17 cellular contexts compared by ENCODE assay signal in the genomic region with DNA sequence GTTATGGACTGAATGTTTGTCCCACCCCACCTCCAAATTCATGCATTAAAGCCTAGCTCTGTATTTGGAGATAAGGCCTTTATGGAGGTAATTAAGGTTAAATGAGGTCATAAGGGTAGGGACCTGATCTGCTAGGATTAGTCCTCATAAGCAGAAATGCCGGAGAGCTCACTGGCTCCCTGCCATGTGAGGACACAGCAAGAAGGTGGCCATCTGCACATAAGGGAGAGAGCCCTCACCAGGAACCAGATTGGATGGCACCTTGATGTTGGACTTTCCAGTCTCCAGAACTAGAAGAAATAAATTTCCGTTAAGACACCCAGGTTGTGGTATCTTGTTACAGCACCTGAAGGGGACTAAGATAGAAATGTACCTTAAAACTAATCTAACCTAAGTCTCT.
"Had no signal": no experiment of that assay in that cellular context is flagged by ENCODE, and none has a peak within 500 bp of the region (broad histone marks: within the 10 kb centered on the region; RNA-seq: fewer than 3 reads in every experiment).

No MANE protein-coding gene starts in this region.

- H3K9me3 Mint-ChIP-seq: activated CD4-positive, alpha-beta T cell treated with anti-CD3 and anti-CD28 coated beads, Interleukin-2, amount 10 ng/mL, durations not matched to agents 7 days and 5 days; activated T-cell treated with anti-CD3 and anti-CD28 coated beads, Interleukin-2, amount 50 U/mL, for 4 hours had no signal

- H3K36me3 Mint-ChIP-seq: immature natural killer cell had no signal

- H3K27me3 Mint-ChIP-seq: activated CD4-positive, alpha-beta T cell treated with anti-CD3 and anti-CD28 coated beads, Interleukin-2, amount 10 ng/mL, durations not matched to agents 7 days and 5 days had no signal

- H3K4me3 ChIP-seq: esophagus muscularis mucosa, gastroesophageal sphincter, prostate gland, right atrium auricular region, tibial artery had no signal

- H3K4me3 Mint-ChIP-seq: activated CD4-positive, alpha-beta T cell treated with anti-CD3 and anti-CD28 coated beads, Interleukin-2, amount 10 ng/mL, durations not matched to agents 7 days and 5 days; activated T-cell treated with anti-CD3 and anti-CD28 coated beads, Interleukin-2, amount 50 U/mL, for 4 hours; immature natural killer cell had no signal

- DNase-seq: activated CD4-positive, alpha-beta T cell treated with anti-CD3 and anti-CD28 coated beads, Interleukin-2, amount 10 ng/mL, durations not matched to agents 7 days and 5 days; activated CD8-positive, alpha-beta memory T cell treated with anti-CD3 and anti-CD28 coated beads, Interleukin-2, amount 50 U/mL, for 4 hours; activated naive CD4-positive, alpha-beta T cell treated with anti-CD3 and anti-CD28 coated beads, Interleukin-2, amount 50 U/mL, for 16 hours; activated T-cell treated with anti-CD3 and anti-CD28 coated beads, Interleukin-2, amount 50 U/mL, for 4 hours; cerebellar nuclear complex; effector CD8-positive, alpha-beta T cell; immature natural killer cell; kidney glomerular epithelial cell; left ventricle myocardium superior; stimulated activated CD4-positive, alpha-beta T cell treated with anti-CD3 and anti-CD28 coated beads, Interleukin-12 subunit alpha, Interleukin-12 subunit beta, amount 100 ng/mL, for 4 hours; stimulated activated CD4-positive, alpha-beta T cell treated with anti-CD3 and anti-CD28 coated beads, Interleukin-1b, Interleukin-23, amount 100 ng/mL, for 48 hours; stimulated activated naive CD4-positive, alpha-beta T cell treated with Interleukin-2 at 50 U/mL for 16 hours; tibial artery had no signal

- H3K9me3 ChIP-seq: esophagus muscularis mucosa, gastroesophageal sphincter, prostate gland, right atrium auricular region, tibial artery had no signal

- H3K36me3 ChIP-seq: esophagus muscularis mucosa, gastroesophageal sphincter, prostate gland, right atrium auricular region, tibial artery had no signal

- H3K27ac ChIP-seq: esophagus muscularis mucosa, gastroesophageal sphincter, prostate gland, right atrium auricular region, tibial artery had no signal

- H3K4me1 ChIP-seq: esophagus muscularis mucosa, gastroesophageal sphincter, prostate gland, right atrium auricular region, tibial artery had no signal

- ATAC-seq: activated T-cell treated with anti-CD3 and anti-CD28 coated beads, Interleukin-2, amount 50 U/mL, for 4 hours; gastroesophageal sphincter; left ventricle myocardium superior had no signal

- H3K4me1 Mint-ChIP-seq: activated CD4-positive, alpha-beta T cell treated with anti-CD3 and anti-CD28 coated beads, Interleukin-2, amount 10 ng/mL, durations not matched to agents 7 days and 5 days had no signal

- H3K27me3 ChIP-seq: esophagus muscularis mucosa, gastroesophageal sphincter, right atrium auricular region, tibial artery had no signal

- H3K27ac Mint-ChIP-seq: activated CD4-positive, alpha-beta T cell treated with anti-CD3 and anti-CD28 coated beads, Interleukin-2, amount 10 ng/mL, durations not matched to agents 7 days and 5 days; immature natural killer cell had no signal
